In genomic region chr11:47152953-47153950, GRCh38 we compare ENCODE assay signal across 9 cellular contexts. TPM values are rescaled to one million over a fixed set of nuclear protein-coding genes. Genes with fewer than 3 reads are reported as not detected.
DNase-seq lines count a peak whose midpoint lies in the region; ATAC-seq and TF ChIP-seq lines count a peak whose summit lies in the region.
"Had no signal": no experiment of that assay in that cellular context is flagged by ENCODE, and none has a peak within 500 bp of the region (broad histone marks: within the 10 kb centered on the region; RNA-seq: fewer than 3 reads in every experiment).

No MANE protein-coding gene starts in this region.

- H3K9ac ChIP-seq in parathyroid adenoma = no peak overlapping the region

- peaks cover 35% of the 10 kb centered on the region for H3K4me1 Mint-ChIP-seq in activated naive CD8-positive, alpha-beta T cell (ENCODE audit: low read depth)
- peaks cover 27% of the 10 kb centered on the region for H3K4me1 Mint-ChIP-seq in glutamatergic neuron (ENCODE audit: low read depth, unreplicated experiment)

- no peak overlapping the region for H3K27ac ChIP-seq in RWPE2 (ENCODE audit: poor library complexity, severe bottlenecking)
- no peak overlapping the region for H3K27ac ChIP-seq in parathyroid adenoma

- H3K4me1 ChIP-seq in RWPE2 (ENCODE audit: insufficient read depth, poor library complexity, severe bottlenecking) (no peaks in the 10 kb centered on the region), parathyroid adenoma (no peaks in the 10 kb centered on the region)

- peak overlapping the region; percentile 64 for H3K4me3 Mint-ChIP-seq in activated naive CD8-positive, alpha-beta T cell
- H3K4me3 Mint-ChIP-seq in glutamatergic neuron (ENCODE audit: unreplicated experiment) = peak overlapping the region; percentile 55

- no peaks in the 10 kb centered on the region for H3K36me3 Mint-ChIP-seq in activated naive CD8-positive, alpha-beta T cell
- H3K36me3 Mint-ChIP-seq in glutamatergic neuron (ENCODE audit: unreplicated experiment) = peaks cover 5% of the 10 kb centered on the region

- no peaks in the 10 kb centered on the region for H3K79me2 ChIP-seq in parathyroid adenoma

- H3K4me2 ChIP-seq in parathyroid adenoma (ENCODE audit: low read length) = no peak overlapping the region

- ATAC-seq in RWPE2 (ENCODE audit: low read depth) = peak; percentile 73
- no peak for ATAC-seq in HG02759 (IDR thresholded peaks at IDR 0.05; ENCODE audit: unreplicated experiment)

- H3K9me3 Mint-ChIP-seq in activated naive CD8-positive, alpha-beta T cell (ENCODE audit: low read depth) = no peaks in the 10 kb centered on the region
- H3K9me3 Mint-ChIP-seq in glutamatergic neuron (ENCODE audit: unreplicated experiment) = peaks cover 9% of the 10 kb centered on the region

- peak; percentile 83 to 84 for DNase-seq in NCI-H2081 (lab: John Stamatoyannopoulos, UW)
- no peak for DNase-seq in NCI-H2081 treated with DMSO at 0.1 percent for 48 hours (lab: John Stamatoyannopoulos, UW)
- DNase-seq in LoVo (ENCODE audit: low spot score) = peak; percentile 75
- no peak for DNase-seq in RWPE2 (ENCODE audit: low spot score)
- DNase-seq in glutamatergic neuron = peak; percentile 87

- peak; percentile 93 for TF ChIP-seq CTCF in RWPE2 (IDR thresholded peaks at IDR 0.05; ENCODE audit: poor library complexity, severe bottlenecking)
- TF ChIP-seq CTCF in glutamatergic neuron (IDR thresholded peaks at IDR 0.05; ENCODE audit: partially characterized antibody, unreplicated experiment) = peak; percentile 89
- peak; percentile 78 for TF ChIP-seq CTCF in parathyroid adenoma (IDR thresholded peaks at IDR 0.05)

- no peak overlapping the region for H3K4me3 ChIP-seq in RWPE2 (ENCODE audit: severe bottlenecking)
- no peak overlapping the region for H3K4me3 ChIP-seq in parathyroid adenoma (ENCODE audit: low read depth, low read length)

- H3K36me3 ChIP-seq in RWPE2 (ENCODE audit: low read depth) = no peaks in the 10 kb centered on the region
- no peaks in the 10 kb centered on the region for H3K36me3 ChIP-seq in parathyroid adenoma (ENCODE audit: control insufficient read depth, insufficient read depth, low read length)

- H3K27me3 ChIP-seq in RWPE2 (ENCODE audit: insufficient read depth, poor library complexity, severe bottlenecking) (no peaks in the 10 kb centered on the region), parathyroid adenoma (ENCODE audit: control insufficient read depth, insufficient read depth, low read length) (no peaks in the 10 kb centered on the region)

- H3K9me3 ChIP-seq in RWPE2 (ENCODE audit: severe bottlenecking) (no peaks in the 10 kb centered on the region), parathyroid adenoma (ENCODE audit: control insufficient read depth, low read length) (no peaks in the 10 kb centered on the region)

- no peaks in the 10 kb centered on the region for H3K27me3 Mint-ChIP-seq in activated naive CD8-positive, alpha-beta T cell
- peaks cover 11% of the 10 kb centered on the region for H3K27me3 Mint-ChIP-seq in glutamatergic neuron (ENCODE audit: unreplicated experiment)

- H3K27ac Mint-ChIP-seq in activated naive CD8-positive, alpha-beta T cell = peak overlapping the region; percentile 84
- H3K27ac Mint-ChIP-seq in glutamatergic neuron (ENCODE audit: unreplicated experiment) = peak overlapping the region; percentile 84

- no peak overlapping the region for H2AFZ ChIP-seq in parathyroid adenoma

RNA-seq across cellular contexts. Expression of gene ARFGAP2, which starts 23.4 kb away (rescaled TPM):
- 119 TPM for total RNA-seq in glutamatergic neuron (ENCODE audit: unreplicated experiment)

RNA-seq across cellular contexts. Expression of gene PACSIN3, which starts 33.0 kb away (rescaled TPM):
- total RNA-seq in glutamatergic neuron (ENCODE audit: unreplicated experiment) = 2.2 TPM
- total RNA-seq: mononuclear cell had no signal

Comparison
In these comparisons a context has a peak if more than half of its experiments do, and no peak if none do; other contexts are left out.
1. DNase-seq: peak in NCI-H2081 (2 of 2), LoVo (single experiment) and glutamatergic neuron (single experiment); none in NCI-H2081 treated with DMSO at 0.1 percent for 48 hours (single experiment) and RWPE2 (single experiment).
2. Peak in every context shown above with its lines, with median percentiles within 50 percentile points of each other: CTCF ChIP-seq.